ENCODE assay signal across 8 cellular contexts in genomic region chr11:64240467-64241174, GRCh38. TPM values are rescaled to one million over a fixed set of nuclear protein-coding genes. Genes with fewer than 3 reads are reported as not detected.
DNase-seq lines count a peak whose midpoint lies in the region; TF ChIP-seq lines count a peak whose summit lies in the region.

FKBP2 (plus strand) TSS chr11:64241095; CDS start chr11:64242388, 1,293 bp downstream.

- no peak within 1 kb of the TSS for H2BK5ac ChIP-seq in H9 (ENCODE audit: insufficient read length, low read length)

- no peak within 1 kb of the TSS for H3K56ac ChIP-seq in H9 (ENCODE audit: insufficient read length, low read depth, low read length)

- peaks cover 13 to 45% (median 26%) of the 10 kb centered on the region in 3 experiments for H3K36me3 Mint-ChIP-seq in H9 (ENCODE audit: insufficient read depth in 1 of 3, low read depth in 3 of 3)

- H4K20me1 ChIP-seq in H9 (ENCODE audit: control insufficient read depth, insufficient read depth, insufficient read length) (no peaks in the 10 kb centered on the region), neural cell (ENCODE audit: insufficient read depth) (no peaks in the 10 kb centered on the region)

- H3K36me3 ChIP-seq in ES-I3 (ENCODE audit: insufficient read depth, low read length) (no peaks in the 10 kb centered on the region), MG63 (peaks cover 35% of the 10 kb centered on the region), neural cell (ENCODE audit: insufficient read depth, low read length) (no peaks in the 10 kb centered on the region), stomach (peaks cover 30 to 48% (median 36%) of the 10 kb centered on the region in 4 donors)

- no peaks in the 10 kb centered on the region for H3K9me3 Mint-ChIP-seq in H9

- H3K4me2 ChIP-seq in H9 (ENCODE audit: insufficient read depth, insufficient read length, low read length) (peak within 1 kb of the TSS; percentile 81), neural cell (ENCODE audit: low read length) (peak within 1 kb of the TSS; percentile 80)

- H3K27ac Mint-ChIP-seq in H9, result peak within 1 kb of the TSS; percentile 99

- peak within 1 kb of the TSS; percentile 80 for H3K18ac ChIP-seq in H9 (ENCODE audit: insufficient read length, low read depth, low read length)

- no peak within 1 kb of the TSS for H4K91ac ChIP-seq in H9 (ENCODE audit: insufficient read length, low read depth, low read length)

- no peak within 1 kb of the TSS for H3K27ac ChIP-seq in H9 (ENCODE audit: insufficient read length, low read depth, low read length)
- peak within 1 kb of the TSS; percentile 94 for H3K27ac ChIP-seq in neural cell (ENCODE audit: low read length)
- peak within 1 kb of the TSS; percentile 94 to 100 (median 99) for H3K27ac ChIP-seq in stomach

- WGBS in H9 (ENCODE audit: extremely low coverage, insufficient read length, low lambda C conversion rate), result no CpG with 5 or more reads among the region's 52 CpGs
- 0 to 2% (median 0%) methylated on average over 16 to 52 of the region's 52 CpGs for WGBS in stomach, 5 donors

- H2BK20ac ChIP-seq in H9 (ENCODE audit: low read depth, low read length, poor library complexity, severe bottlenecking), result no peak within 1 kb of the TSS

- no peak within 1 kb of the TSS for H3T11ph ChIP-seq in H9 (ENCODE audit: low read length)

- H2AK5ac ChIP-seq in H9 (ENCODE audit: insufficient read length, low read length), result no peak within 1 kb of the TSS

- no peak within 1 kb of the TSS for H4K8ac ChIP-seq in H9 (replicated peaks; ENCODE audit: insufficient read length, low read depth, low read length)

- H3K23me2 ChIP-seq in H9 (ENCODE audit: insufficient read length, low read depth, low read length, poor library complexity, severe bottlenecking), result peaks cover 12% of the 10 kb centered on the region

- H3K4ac ChIP-seq in H9 (ENCODE audit: low read depth, low read length), result no peak within 1 kb of the TSS; the same call in 1 of the 2 replicates

- H3K27me3 Mint-ChIP-seq in H9 (ENCODE audit: low read depth), result no peaks in the 10 kb centered on the region

- intact Hi-C loops in stomach (cut with DNase I; ENCODE audit: low total_unique reads), result no loop called here

- H3K4me3 ChIP-seq in MG63 (peak within 1 kb of the TSS; percentile 84), fibroblast of the aortic adventitia (ENCODE audit: low read depth, low read length) (peak within 1 kb of the TSS; percentile 83), neural cell (ENCODE audit: low read length) (peak within 1 kb of the TSS; percentile 97), stomach (peak within 1 kb of the TSS; percentile 83 to 96 (median 90))

- no peak within 1 kb of the TSS for H3K23ac ChIP-seq in H9 (ENCODE audit: insufficient read length, low read depth, low read length)

- H3F3A ChIP-seq in neural cell (ENCODE audit: insufficient read depth, low read length, poor library complexity, severe bottlenecking), result no peaks in the 10 kb centered on the region

- H3K4me3 Mint-ChIP-seq in H9, result peak within 1 kb of the TSS; percentile 85 to 93

- peak in 2 of 4 donors; percentile 45 to 64 for TF ChIP-seq POLR2A in stomach (IDR thresholded peaks at IDR 0.05)

- no peak within 1 kb of the TSS for H2BK120ac ChIP-seq in H9 (ENCODE audit: low read depth, low read length, poor library complexity, severe bottlenecking)

- no peak for TF ChIP-seq RAD21 in neural cell (conservative IDR thresholded peaks at IDR 0.05)

- peak; percentile 97 for DNase-seq in H9
- peak; percentile 95 for DNase-seq in MG63
- peak; percentile 84 for DNase-seq in SHP77 treated with DMSO at 0.1 percent for 48 hours (lab: John Stamatoyannopoulos, UW)
- peak; percentile 99 for DNase-seq in activated effector memory CD4-positive, alpha-beta T cell treated with anti-CD3 and anti-CD28 coated beads, Interleukin-2, amount 50 U/mL, for 16 hours
- peak; percentile 96 for DNase-seq in fibroblast of the aortic adventitia (ENCODE audit: low read depth)
- DNase-seq in stomach, result peak; percentile 98

- H3K14ac ChIP-seq in H9 (ENCODE audit: insufficient read depth, low read length), result peak within 1 kb of the TSS; percentile 80

- no peak within 1 kb of the TSS for H4K5ac ChIP-seq in H9 (ENCODE audit: insufficient read length, low read depth, low read length)

- H2BK15ac ChIP-seq in H9 (ENCODE audit: low read depth, low read length), result no peak within 1 kb of the TSS

- peaks cover 5% of the 10 kb centered on the region for H3K4me1 ChIP-seq in ES-I3 (ENCODE audit: insufficient read depth, low read length)
- H3K4me1 ChIP-seq in H9 (ENCODE audit: insufficient read depth, low read length), result no peaks in the 10 kb centered on the region
- H3K4me1 ChIP-seq in stomach, result peaks cover 55 to 89% (median 84%) of the 10 kb centered on the region in 4 donors

- H2AFZ ChIP-seq in H9 (ENCODE audit: low read length) (no peak within 1 kb of the TSS), neural cell (ENCODE audit: low read depth, low read length) (peak within 1 kb of the TSS; percentile 66)

- H3K27me3 ChIP-seq in H9 (ENCODE audit: insufficient read depth, low read length) (no peaks in the 10 kb centered on the region), MG63 (no peaks in the 10 kb centered on the region), neural cell (ENCODE audit: insufficient read depth, low read depth, low read length) (no peaks in the 10 kb centered on the region), stomach (no peaks in the 10 kb centered on the region)

- TF ChIP-seq EP300 in neural cell (conservative IDR thresholded peaks at IDR 0.05; ENCODE audit: poor library complexity, severe bottlenecking) (peak; percentile 54), stomach (IDR thresholded peaks at IDR 0.05) (peak; percentile 19)

- peaks cover 22 to 28% of the 10 kb centered on the region in 2 experiments for H3K4me1 Mint-ChIP-seq in H9

- H3K9me3 ChIP-seq in ES-I3 (ENCODE audit: control insufficient read depth, insufficient read depth, low read length) (no peaks in the 10 kb centered on the region), H9 (ENCODE audit: control insufficient read depth, low read depth, low read length) (no peaks in the 10 kb centered on the region), MG63 (no peaks in the 10 kb centered on the region), neural cell (ENCODE audit: low read length) (no peaks in the 10 kb centered on the region), stomach (no peaks in the 10 kb centered on the region)

- no peaks in the 10 kb centered on the region for H3K9me2 ChIP-seq in neural cell (ENCODE audit: insufficient read depth, low read length)

- TF ChIP-seq CTCF in H9 (conservative IDR thresholded peaks at IDR 0.05) (no peak), fibroblast of the aortic adventitia (IDR thresholded peaks at IDR 0.05; ENCODE audit: insufficient read depth, low read length) (no peak), neural cell (IDR thresholded peaks at IDR 0.05; ENCODE audit: poor library complexity, severe bottlenecking) (peak; percentile 7), stomach (IDR thresholded peaks at IDR 0.05) (peak in 1 of 7 experiments; percentile 21)

- peaks cover 3% of the 10 kb centered on the region; the same call in 1 of the 2 replicates for H3K79me2 ChIP-seq in H9 (ENCODE audit: insufficient read depth, low read length)
- peaks cover 7% of the 10 kb centered on the region for H3K79me2 ChIP-seq in neural cell (replicated peaks; ENCODE audit: insufficient read depth, low read length)

- H3K9ac ChIP-seq in ES-I3 (ENCODE audit: low read depth, low read length) (peak within 1 kb of the TSS; percentile 99), H9 (ENCODE audit: extremely low read depth, insufficient read length, low read length) (peak within 1 kb of the TSS; percentile 46), neural cell (ENCODE audit: low read length) (peak within 1 kb of the TSS; percentile 82)

- no peaks in the 10 kb centered on the region for H3K79me1 ChIP-seq in H9 (ENCODE audit: insufficient read depth, low read depth, low read length, poor library complexity, severe bottlenecking)

- H2BK12ac ChIP-seq in H9 (ENCODE audit: insufficient read length, low read depth, low read length), result no peak within 1 kb of the TSS

TF ChIP-seq in neural cell, 6 proteins besides CTCF, POLR2A, EP300 and RAD21:
- TF ChIP-seq MXI1 (conservative IDR thresholded peaks at IDR 0.05; ENCODE audit: poor library complexity, severe bottlenecking), result peak; percentile 62
- no peak for TF ChIP-seq SMC3 (conservative IDR thresholded peaks at IDR 0.05; ENCODE audit: poor library complexity)
- TF ChIP-seq REST (IDR thresholded peaks at IDR 0.05; ENCODE audit: borderline replicate concordance), result peak; percentile 77
- peak; percentile 91 for TF ChIP-seq POLR2AphosphoS5 (IDR thresholded peaks at IDR 0.05)
- TF ChIP-seq TAF1 (IDR thresholded peaks at IDR 0.05; ENCODE audit: low read depth), result peak; percentile 57
- no peak for TF ChIP-seq EZH2 (IDR thresholded peaks at IDR 0.05; ENCODE audit: borderline replicate concordance, insufficient read depth, low read length, poor library complexity, severe bottlenecking)

RNA-seq across cellular contexts. Expression of gene FKBP2, which starts in this region (rescaled TPM):
- total RNA-seq in H9 (2021), result 36.5 and 41.0 TPM in 2 replicates
- 22.8 and 50.8 TPM in 2 replicates for total RNA-seq in MG63 (2014; rRNA removed; shearing (Covaris generic); ENCODE audit: low replicate concordance)
- total RNA-seq in fibroblast of the aortic adventitia (ENCODE audit: low replicate concordance), result 34.3 and 60.3 TPM in 2 replicates
- polyA plus RNA-seq in neural cell, result 36.9 and 47.4 TPM in 2 replicates
- 13.1 and 17.8 TPM in 2 replicates for polyA minus RNA-seq in neural cell
- total RNA-seq in stomach, result 10 to 100 TPM; 15.2 to 66.8 (median 47.7) TPM
- 100 to 1,000 TPM; 140 to 257 (median 251) TPM for polyA plus RNA-seq in stomach

Comparison
In these comparisons a context has a peak if more than half of its experiments do, and no peak if none do; other contexts are left out.
1. H3K9ac ChIP-seq: peak in every context shown above with its lines; median percentile 99 in ES-I3; 82 in neural cell; 46 in H9.